In genomic region chr4:123832173-123833026, GRCh38 we compare ENCODE assay signal across 8 cellular contexts.
DNase-seq lines count a peak whose midpoint lies in the region; ATAC-seq and TF ChIP-seq lines count a peak whose summit lies in the region.

No MANE protein-coding gene starts in this region.

- H3K9me3 ChIP-seq in left ventricle myocardium inferior (replicated peaks) (peaks cover 9% of the 10 kb centered on the region), gastrocnemius medialis (no peaks in the 10 kb centered on the region)
- H3K9me3 ChIP-seq in CD8-positive, alpha-beta T cell (ENCODE audit: low read length): no peaks in the 10 kb centered on the region
- no peaks in the 10 kb centered on the region for H3K9me3 ChIP-seq in CD4-positive, alpha-beta memory T cell (ENCODE audit: control insufficient read depth in 1 of 2, low read length in 2 of 2)

- TF ChIP-seq POLR2A in gastrocnemius medialis (IDR thresholded peaks at IDR 0.05): no peak

- intact Hi-C loops in left ventricle myocardium inferior (cut with micrococcal nuclease) (loop anchor here (5.0 kb wide), 1 partner anchor 160 kb away; no protein-coding TSS in a partner anchor), gastrocnemius medialis (cut with DNase I; ENCODE audit: low total_unique reads) (loop anchor here (2.0 to 5.0 kb wide), 5 partner anchors 40 to 1104 kb away; no protein-coding TSS in a partner anchor)
- intact Hi-C loops in CD8-positive, alpha-beta T cell (cut with DNase I, micrococcal nuclease): no loop called here
- intact Hi-C loops in CD4-positive, alpha-beta memory T cell (cut with micrococcal nuclease): no loop called here

- no peak for TF ChIP-seq CTCF in astrocyte of the cerebellum (IDR thresholded peaks at IDR 0.05; ENCODE audit: low read depth, low read length, missing control alignments)
- no peak for TF ChIP-seq CTCF in left ventricle myocardium inferior (IDR thresholded peaks at IDR 0.05; ENCODE audit: borderline replicate concordance)
- peak in 1 of 5 experiments; percentile 9 for TF ChIP-seq CTCF in gastrocnemius medialis (IDR thresholded peaks at IDR 0.05 in 4 of 5, conservative IDR thresholded peaks at IDR 0.05 in 1 of 5)
- TF ChIP-seq CTCF in CD8-positive, alpha-beta T cell (IDR thresholded peaks at IDR 0.05): no peak

- H3K27me3 ChIP-seq in left ventricle myocardium inferior (ENCODE audit: low read depth) (no peaks in the 10 kb centered on the region), gastrocnemius medialis (no peaks in the 10 kb centered on the region)
- H3K27me3 ChIP-seq in CD8-positive, alpha-beta T cell (ENCODE audit: insufficient read depth, low read length): no peaks in the 10 kb centered on the region
- H3K27me3 ChIP-seq in CD4-positive, alpha-beta memory T cell (ENCODE audit: insufficient read depth, low read length): no peaks in the 10 kb centered on the region

- CTCF ChIA-PET in CD8-positive, alpha-beta T cell (lab: Charles Lee): no interaction called here
- CTCF ChIA-PET in CD4-positive, alpha-beta memory T cell (lab: Charles Lee; ENCODE audit: partially characterized antibody): no interaction called here

- no peaks in the 10 kb centered on the region for H3K4me1 Mint-ChIP-seq in CD8-positive, alpha-beta T cell (ENCODE audit: low read depth)
- no peaks in the 10 kb centered on the region for H3K4me1 Mint-ChIP-seq in CD4-positive, alpha-beta memory T cell

- POLR2A ChIA-PET in CD8-positive, alpha-beta T cell (lab: Charles Lee): no interaction called here
- POLR2A ChIA-PET in CD4-positive, alpha-beta memory T cell (lab: Charles Lee; ENCODE audit: partially characterized antibody): no interaction called here

- H3K36me3 ChIP-seq in left ventricle myocardium inferior (no peaks in the 10 kb centered on the region), gastrocnemius medialis (no peaks in the 10 kb centered on the region)
- no peaks in the 10 kb centered on the region for H3K36me3 ChIP-seq in CD8-positive, alpha-beta T cell (ENCODE audit: insufficient read depth, low read length)
- no peaks in the 10 kb centered on the region for H3K36me3 ChIP-seq in CD4-positive, alpha-beta memory T cell (ENCODE audit: insufficient read depth, low read length)

- in situ Hi-C loops in astrocyte of the cerebellum (cut with HindIII; ENCODE audit: low sequenced_read_pairs): no loop called here
- in situ Hi-C loops in gastrocnemius medialis (cut with MboI; ENCODE audit: low sequenced_read_pairs in 4 of 4): loop anchor here in 2 of 4 donors (25.0 kb wide), 1 partner anchor 420 kb away; no protein-coding TSS in a partner anchor

- no peak overlapping the region for H3K27ac Mint-ChIP-seq in CD8-positive, alpha-beta T cell
- H3K27ac Mint-ChIP-seq in CD4-positive, alpha-beta memory T cell: no peak overlapping the region

- H3K27ac ChIP-seq in left ventricle myocardium inferior (replicated peaks): peak overlapping the region; percentile 91
- peak overlapping the region; percentile 84 to 92 (median 90) for H3K27ac ChIP-seq in gastrocnemius medialis
- H3K27ac ChIP-seq in CD8-positive, alpha-beta T cell (ENCODE audit: low read depth, low read length): no peak overlapping the region
- H3K27ac ChIP-seq in CD4-positive, alpha-beta memory T cell (ENCODE audit: low read depth, low read length): no peak overlapping the region

- peak; percentile 97 for DNase-seq in H4 (ENCODE audit: low spot score)
- DNase-seq in astrocyte of the cerebellum (ENCODE audit: low read depth): peak; percentile 99
- DNase-seq in left ventricle myocardium inferior: peak; percentile 46
- peak; percentile 77 to 82 for DNase-seq in gastrocnemius medialis
- no peak for DNase-seq in CD8-positive, alpha-beta T cell
- DNase-seq in CD4-positive, alpha-beta memory T cell: no peak

- H3K4me3 ChIP-seq in astrocyte of the cerebellum (ENCODE audit: low read depth, low read length) (no peak overlapping the region), left ventricle myocardium inferior (no peak overlapping the region), gastrocnemius medialis (peak overlapping the region; percentile 31 to 43 (median 38))
- no peak overlapping the region for H3K4me3 ChIP-seq in CD8-positive, alpha-beta T cell (ENCODE audit: low read depth, low read length)
- H3K4me3 ChIP-seq in CD4-positive, alpha-beta memory T cell (ENCODE audit: low read length in 2 of 2): no peak overlapping the region

- H3K36me3 Mint-ChIP-seq in CD8-positive, alpha-beta T cell: no peaks in the 10 kb centered on the region
- H3K36me3 Mint-ChIP-seq in CD4-positive, alpha-beta memory T cell: no peaks in the 10 kb centered on the region

- ATAC-seq in gastrocnemius medialis (peak; percentile 92 to 95), HG02885 (IDR thresholded peaks at IDR 0.05; ENCODE audit: poor library complexity, unreplicated experiment) (no peak), HG03460 (IDR thresholded peaks at IDR 0.05; ENCODE audit: unreplicated experiment) (no peak)
- no peak for ATAC-seq in CD8-positive, alpha-beta T cell

- H3K4me1 ChIP-seq in left ventricle myocardium inferior (peaks cover 65% of the 10 kb centered on the region), gastrocnemius medialis (peaks cover 18 to 24% of the 10 kb centered on the region in 2 donors)
- H3K4me1 ChIP-seq in CD8-positive, alpha-beta T cell (ENCODE audit: insufficient read depth, low read length): no peaks in the 10 kb centered on the region
- no peaks in the 10 kb centered on the region for H3K4me1 ChIP-seq in CD4-positive, alpha-beta memory T cell (ENCODE audit: insufficient read depth, low read length)

- H3K4me3 Mint-ChIP-seq in CD8-positive, alpha-beta T cell: no peak overlapping the region
- H3K4me3 Mint-ChIP-seq in CD4-positive, alpha-beta memory T cell: no peak overlapping the region

- H3K9me3 Mint-ChIP-seq in CD8-positive, alpha-beta T cell: no peaks in the 10 kb centered on the region
- peaks cover 0 to 4% (median 2%) of the 10 kb centered on the region in 8 donors for H3K9me3 Mint-ChIP-seq in CD4-positive, alpha-beta memory T cell

- no peaks in the 10 kb centered on the region for H3K27me3 Mint-ChIP-seq in CD8-positive, alpha-beta T cell (ENCODE audit: low read depth)
- H3K27me3 Mint-ChIP-seq in CD4-positive, alpha-beta memory T cell: peaks cover 0 to 2% of the 10 kb centered on the region in 2 donors

Comparison
In these comparisons a context has a peak if more than half of its experiments do, and no peak if none do; other contexts are left out.
1. DNase-seq: peak in H4 (single experiment), astrocyte of the cerebellum (single experiment), left ventricle myocardium inferior (single experiment) and gastrocnemius medialis (2 of 2); none in CD8-positive, alpha-beta T cell (0 of 7) and CD4-positive, alpha-beta memory T cell (0 of 5).
2. H3K4me3 ChIP-seq: peak in gastrocnemius medialis (4 of 4); none in astrocyte of the cerebellum (single experiment), left ventricle myocardium inferior (single experiment), CD8-positive, alpha-beta T cell (single experiment) and CD4-positive, alpha-beta memory T cell (0 of 2).
3. H3K27ac ChIP-seq: peak in left ventricle myocardium inferior (single experiment) and gastrocnemius medialis (4 of 4); none in CD8-positive, alpha-beta T cell (single experiment) and CD4-positive, alpha-beta memory T cell (single experiment).
4. ATAC-seq: peak in gastrocnemius medialis (2 of 2); none in CD8-positive, alpha-beta T cell (single experiment), HG02885 (single experiment) and HG03460 (single experiment).
5. intact Hi-C loops: an anchor here in left ventricle myocardium inferior (5.0 kb wide) and gastrocnemius medialis (2.0 to 5.0 kb wide); none called in CD8-positive, alpha-beta T cell and CD4-positive, alpha-beta memory T cell.